In the genomic region with DNA sequence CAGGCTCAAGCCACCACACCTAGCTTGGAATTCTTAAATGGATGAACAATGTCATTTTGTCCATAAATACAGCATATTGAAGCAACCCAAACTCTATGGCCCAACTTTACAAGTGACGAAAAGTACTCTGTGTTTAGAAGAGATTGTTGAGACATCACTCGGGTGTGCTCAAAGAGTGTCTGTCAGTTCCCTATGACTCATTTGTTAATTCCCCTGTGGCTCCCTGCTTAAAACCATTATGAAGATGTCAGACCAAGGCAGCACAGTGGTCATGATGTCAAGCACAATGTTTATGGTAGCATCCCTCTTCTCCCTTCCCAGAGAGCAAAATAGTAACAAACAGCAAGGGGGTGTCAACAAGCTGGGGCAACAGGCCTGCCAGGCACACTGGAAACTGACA, we compare ENCODE assay signal across 27 cellular contexts. TPM values are rescaled to one million over a fixed set of nuclear protein-coding genes. Genes with fewer than 3 reads are reported as not detected.
A peak's percentile ranks its signal among the peaks of the same experiment; 100 is the strongest.
DNase-seq lines count a peak whose midpoint lies in the region; ATAC-seq and TF ChIP-seq lines count a peak whose summit lies in the region.
"Had no signal": no experiment of that assay in that cellular context is flagged by ENCODE, and none has a peak within 500 bp of the region (broad histone marks: within the 10 kb centered on the region; RNA-seq: fewer than 3 reads in every experiment).

No MANE protein-coding gene starts in this region.

- DNase-seq in MCF 10A (ENCODE audit: unreplicated experiment) (peak; percentile 55), breast epithelium (ENCODE audit: low spot score in 2 of 2) (no peak), activated B cell treated with CpG ODN at 0.5 μM for 24 hours (no peak), fibroblast of the conjunctiva (ENCODE audit: low read depth) (peak; percentile 5), mesothelial cell of epicardium (ENCODE audit: low spot score in 2 of 2, unreplicated experiment in 2 of 2) (no peak), epidermal melanocyte (ENCODE audit: insufficient read length, low spot score) (no peak), 8988T (no peak), GM23338 (ENCODE audit: low spot score) (no peak)
- DNase-seq: activated CD4-positive, alpha-beta memory T cell treated with anti-CD3 and anti-CD28 coated beads, Interleukin-2, amount 10 ng/mL, durations not matched to agents 7 days and 5 days; amniotic stem cell; Calu3; caudate nucleus; head of caudate nucleus; left lung; NCI-H187 treated with DMSO at 0.1 percent for 48 hours; NCI-H226; spleen; T-helper 2 cell; upper lobe of left lung had no signal

- H3K4me2 ChIP-seq in GM23338 = no peak overlapping the region
- H3K4me2 ChIP-seq: BLaER1 had no signal

- intact Hi-C loops in MCF 10A (cut with micrococcal nuclease) = no loop called here
- intact Hi-C loops in breast epithelium (cut with DNase I; ENCODE audit: low total_unique reads) = no loop called here
- intact Hi-C loops in activated B cell treated with CpG ODN at 0.5 μM for 24 hours (cut with micrococcal nuclease) = no loop called here

- H3K36me3 Mint-ChIP-seq in MCF 10A (ENCODE audit: insufficient read depth, unreplicated experiment) (peaks cover 5% of the 10 kb centered on the region), activated B cell treated with CpG ODN at 0.5 μM for 24 hours (ENCODE audit: low read depth) (peaks cover 2% of the 10 kb centered on the region), mesothelial cell of epicardium (no peaks in the 10 kb centered on the region), GM23338 (ENCODE audit: low read depth) (no peaks in the 10 kb centered on the region)
- H3K36me3 Mint-ChIP-seq: WTC11 had no signal

- CTCF ChIA-PET in MCF 10A (lab: Yijun Ruan, JAX) (interaction anchor here (0.9 kb wide), 1 partner anchor 31 kb away, joined by 3 read pairs; no protein-coding TSS in a partner anchor), activated B cell treated with CpG ODN at 0.5 μM for 24 hours (lab: Charles Lee) (no interaction called here)

- no peaks in the 10 kb centered on the region for H3K9me3 Mint-ChIP-seq in MCF 10A (ENCODE audit: unreplicated experiment)
- H3K9me3 Mint-ChIP-seq in activated B cell treated with CpG ODN at 0.5 μM for 24 hours = no peaks in the 10 kb centered on the region
- peaks cover 4% of the 10 kb centered on the region for H3K9me3 Mint-ChIP-seq in mesothelial cell of epicardium
- no peaks in the 10 kb centered on the region for H3K9me3 Mint-ChIP-seq in GM23338
- H3K9me3 Mint-ChIP-seq: activated CD4-positive, alpha-beta memory T cell treated with anti-CD3 and anti-CD28 coated beads, Interleukin-2, amount 10 ng/mL, durations not matched to agents 7 days and 5 days had no signal

- H3K27me3 ChIP-seq in breast epithelium (no peaks in the 10 kb centered on the region), GM23338 (ENCODE audit: insufficient read depth) (no peaks in the 10 kb centered on the region)
- H3K27me3 ChIP-seq: BLaER1, left lung, neutrophil, spleen, upper lobe of left lung had no signal

- TF ChIP-seq CTCF in MCF 10A (IDR thresholded peaks at IDR 0.05; ENCODE audit: unreplicated experiment) (no peak), breast epithelium (IDR thresholded peaks at IDR 0.05) (no peak), activated B cell treated with CpG ODN at 0.5 μM for 24 hours (IDR thresholded peaks at IDR 0.05) (no peak), mesothelial cell of epicardium (IDR thresholded peaks at IDR 0.05; ENCODE audit: unreplicated experiment) (no peak), GM23338 (conservative IDR thresholded peaks at IDR 0.05; ENCODE audit: low read depth in 2 of 2) (no peak)

- H3K27me3 Mint-ChIP-seq in MCF 10A (ENCODE audit: insufficient read depth, unreplicated experiment) = no peaks in the 10 kb centered on the region
- H3K27me3 Mint-ChIP-seq in activated B cell treated with CpG ODN at 0.5 μM for 24 hours = no peaks in the 10 kb centered on the region
- no peaks in the 10 kb centered on the region for H3K27me3 Mint-ChIP-seq in mesothelial cell of epicardium (ENCODE audit: low read depth)
- no peaks in the 10 kb centered on the region for H3K27me3 Mint-ChIP-seq in GM23338 (ENCODE audit: insufficient read depth, low read depth, poor library complexity)
- H3K27me3 Mint-ChIP-seq: activated CD4-positive, alpha-beta memory T cell treated with anti-CD3 and anti-CD28 coated beads, Interleukin-2, amount 10 ng/mL, durations not matched to agents 7 days and 5 days had no signal

- no peak overlapping the region for H2AFZ ChIP-seq in GM23338

- peak; percentile 47 for ATAC-seq in activated B cell treated with CpG ODN at 0.5 μM for 24 hours (ENCODE audit: low read depth)
- no peak for ATAC-seq in GM23338
- ATAC-seq: HepG2, left lung, Panc1, WTC11 had no signal

- H3K4me3 Mint-ChIP-seq in MCF 10A (ENCODE audit: unreplicated experiment) = no peak overlapping the region
- no peak overlapping the region for H3K4me3 Mint-ChIP-seq in activated B cell treated with CpG ODN at 0.5 μM for 24 hours
- H3K4me3 Mint-ChIP-seq in mesothelial cell of epicardium = no peak overlapping the region
- H3K4me3 Mint-ChIP-seq in GM23338 = no peak overlapping the region
- H3K4me3 Mint-ChIP-seq: activated CD4-positive, alpha-beta memory T cell treated with anti-CD3 and anti-CD28 coated beads, Interleukin-2, amount 10 ng/mL, durations not matched to agents 7 days and 5 days; WTC11 had no signal

- H3K27ac ChIP-seq in breast epithelium (no peak overlapping the region), GM23338 (ENCODE audit: low read depth) (no peak overlapping the region)
- H3K27ac ChIP-seq: BLaER1, left lung, neutrophil, spleen, upper lobe of left lung had no signal

- no peak overlapping the region for H3K4me3 ChIP-seq in breast epithelium
- H3K4me3 ChIP-seq in GM23338 = no peak overlapping the region
- H3K4me3 ChIP-seq: BLaER1, left lung, spleen, upper lobe of left lung had no signal

- H3K9me3 ChIP-seq in breast epithelium = no peaks in the 10 kb centered on the region
- H3K9me3 ChIP-seq: BLaER1, neutrophil, upper lobe of left lung had no signal

- no peaks in the 10 kb centered on the region for H3F3A ChIP-seq in GM23338 (replicated peaks; ENCODE audit: low read depth)

- no peak for TF ChIP-seq POLR2A in breast epithelium (IDR thresholded peaks at IDR 0.05)

- H3K4me1 Mint-ChIP-seq in MCF 10A (ENCODE audit: insufficient read depth, unreplicated experiment) (no peaks in the 10 kb centered on the region), activated B cell treated with CpG ODN at 0.5 μM for 24 hours (no peaks in the 10 kb centered on the region), mesothelial cell of epicardium (no peaks in the 10 kb centered on the region), GM23338 (no peaks in the 10 kb centered on the region)
- H3K4me1 Mint-ChIP-seq: activated CD4-positive, alpha-beta memory T cell treated with anti-CD3 and anti-CD28 coated beads, Interleukin-2, amount 10 ng/mL, durations not matched to agents 7 days and 5 days; WTC11 had no signal

- no TSS peak for BruUV-seq in MCF 10A (replicated peaks; lab: Mats Ljungman, UMichigan)

- no peaks in the 10 kb centered on the region for H3K36me3 ChIP-seq in breast epithelium
- no peaks in the 10 kb centered on the region for H3K36me3 ChIP-seq in GM23338 (ENCODE audit: insufficient read depth)

- H3K79me2 ChIP-seq in GM23338 (replicated peaks; ENCODE audit: insufficient read depth) = no peaks in the 10 kb centered on the region

- H3K27ac Mint-ChIP-seq in MCF 10A (ENCODE audit: low read depth, unreplicated experiment) (no peak overlapping the region), activated B cell treated with CpG ODN at 0.5 μM for 24 hours (no peak overlapping the region), mesothelial cell of epicardium (no peak overlapping the region), GM23338 (no peak overlapping the region)
- H3K27ac Mint-ChIP-seq: activated CD4-positive, alpha-beta memory T cell treated with anti-CD3 and anti-CD28 coated beads, Interleukin-2, amount 10 ng/mL, durations not matched to agents 7 days and 5 days; WTC11 had no signal

- H3K4me1 ChIP-seq in breast epithelium = no peaks in the 10 kb centered on the region
- H3K4me1 ChIP-seq in GM23338 (ENCODE audit: insufficient read depth) = no peaks in the 10 kb centered on the region
- H3K4me1 ChIP-seq: BLaER1, left lung, spleen, upper lobe of left lung had no signal

- H3K9me2 ChIP-seq in GM23338 (ENCODE audit: insufficient read depth) = no peaks in the 10 kb centered on the region

- POLR2A ChIA-PET in MCF 10A (lab: Yijun Ruan, JAX) = no interaction called here
- POLR2A ChIA-PET in activated B cell treated with CpG ODN at 0.5 μM for 24 hours (lab: Charles Lee) = no interaction called here

- no peaks in the 10 kb centered on the region for H4K20me1 ChIP-seq in GM23338 (replicated peaks; ENCODE audit: insufficient read depth)
- H4K20me1 ChIP-seq: BLaER1 had no signal

TF ChIP-seq in GM23338, 12 proteins besides CTCF, POLR2A, EP300 and RAD21 (continues in another document):
- TF ChIP-seq ZNF114 (CRISPR knock-in tag; IDR thresholded peaks at IDR 0.05) (no peak), STAT1 (IDR thresholded peaks at IDR 0.05; ENCODE audit: unreplicated experiment) (no peak)

RNA-seq across cellular contexts. Expression of gene LYG1, which starts 3.0 kb away (rescaled TPM):
- total RNA-seq in MCF 10A (2022) (0.42 and 1.2 TPM in 2 replicates), breast epithelium (1 to 10 TPM in 2 of 3 donors, under 1 TPM in 1; 0.80 to 4.3 (median 2.2) TPM), activated B cell treated with CpG ODN at 0.5 μM for 24 hours (1.5 and 1.9 TPM in 2 replicates), mesothelial cell of epicardium (1.9 to 2.2 TPM (median 2.1 TPM) in 3 replicates)
- 0.35 TPM in 1 of 2 replicates, not detected in the other for total RNA-seq in GM23338 (2014; rRNA removed; shearing (Covaris generic))
- polyA plus RNA-seq in GM23338 (2016; fragmentation: Nextera tagmentation; extraction: Ambion mirVana) = 0.50 and 0.57 TPM in 2 replicates
- total RNA-seq: A172 had no signal

RNA-seq across cellular contexts. Expression of gene TXNDC9, which starts 38.1 kb away (rescaled TPM):
- total RNA-seq in MCF 10A (2022) (40.2 and 41.0 TPM in 2 replicates), breast epithelium (10 to 100 TPM; 31.7 to 54.4 (median 47.0) TPM), activated B cell treated with CpG ODN at 0.5 μM for 24 hours (26.8 and 28.1 TPM in 2 replicates), mesothelial cell of epicardium (22.7 to 24.9 TPM (median 22.9 TPM) in 3 replicates)
- total RNA-seq in GM23338 (2014; rRNA removed; shearing (Covaris generic)) = 48.1 and 54.4 TPM in 2 replicates
- polyA plus RNA-seq in GM23338 (2016; fragmentation: Nextera tagmentation; extraction: Ambion mirVana) = 56.6 and 67.4 TPM in 2 replicates

RNA-seq across cellular contexts. Expression of gene EIF5B, which starts 39.2 kb away (rescaled TPM):
- total RNA-seq in MCF 10A (2022) (45.6 and 55.5 TPM in 2 replicates), breast epithelium (10 to 100 TPM; 32.5 to 53.7 (median 42.3) TPM), activated B cell treated with CpG ODN at 0.5 μM for 24 hours (52.3 and 55.0 TPM in 2 replicates), mesothelial cell of epicardium (42.1 to 45.8 TPM (median 45.3 TPM) in 3 replicates)
- 32.5 and 34.2 TPM in 2 replicates for total RNA-seq in GM23338 (2014; rRNA removed; shearing (Covaris generic))
- 91.2 and 108 TPM in 2 replicates for polyA plus RNA-seq in GM23338 (2016; fragmentation: Nextera tagmentation; extraction: Ambion mirVana)

RNA-seq across cellular contexts. Expression of gene LYG2, which starts 42.5 kb away (rescaled TPM):
- not detected in 2 replicates for total RNA-seq in MCF 10A (2022)
- not detected for total RNA-seq in breast epithelium
- total RNA-seq in activated B cell treated with CpG ODN at 0.5 μM for 24 hours = not detected in 2 replicates
- not detected in 3 replicates for total RNA-seq in mesothelial cell of epicardium
- total RNA-seq in GM23338 (2014; rRNA removed; shearing (Covaris generic)) = 1.2 TPM in 1 of 2 replicates, not detected in the other
- 0.78 and 0.99 TPM in 2 replicates for polyA plus RNA-seq in GM23338 (2016; fragmentation: Nextera tagmentation; extraction: Ambion mirVana)
- total RNA-seq: A172; activated CD4-positive, alpha-beta memory T cell treated with anti-CD3 and anti-CD28 coated beads, Interleukin-2, amount 10 ng/mL, durations not matched to agents 7 days and 5 days; Calu3; epithelial cell of proximal tubule; left lung; pulmonary artery endothelial cell; spleen; upper lobe of left lung; WTC11 had no signal
- polyA plus RNA-seq: spleen had no signal

Comparison
In these comparisons a context has a peak if more than half of its experiments do, and no peak if none do; other contexts are left out.
1. DNase-seq: peak in MCF 10A (single experiment) and fibroblast of the conjunctiva (single experiment); none in breast epithelium (0 of 2), activated B cell treated with CpG ODN at 0.5 μM for 24 hours (single experiment), mesothelial cell of epicardium (0 of 2), epidermal melanocyte (single experiment), 8988T (single experiment) and GM23338 (single experiment).